Comparison of ENCODE assay signal across 8 cellular contexts in the genomic region with DNA sequence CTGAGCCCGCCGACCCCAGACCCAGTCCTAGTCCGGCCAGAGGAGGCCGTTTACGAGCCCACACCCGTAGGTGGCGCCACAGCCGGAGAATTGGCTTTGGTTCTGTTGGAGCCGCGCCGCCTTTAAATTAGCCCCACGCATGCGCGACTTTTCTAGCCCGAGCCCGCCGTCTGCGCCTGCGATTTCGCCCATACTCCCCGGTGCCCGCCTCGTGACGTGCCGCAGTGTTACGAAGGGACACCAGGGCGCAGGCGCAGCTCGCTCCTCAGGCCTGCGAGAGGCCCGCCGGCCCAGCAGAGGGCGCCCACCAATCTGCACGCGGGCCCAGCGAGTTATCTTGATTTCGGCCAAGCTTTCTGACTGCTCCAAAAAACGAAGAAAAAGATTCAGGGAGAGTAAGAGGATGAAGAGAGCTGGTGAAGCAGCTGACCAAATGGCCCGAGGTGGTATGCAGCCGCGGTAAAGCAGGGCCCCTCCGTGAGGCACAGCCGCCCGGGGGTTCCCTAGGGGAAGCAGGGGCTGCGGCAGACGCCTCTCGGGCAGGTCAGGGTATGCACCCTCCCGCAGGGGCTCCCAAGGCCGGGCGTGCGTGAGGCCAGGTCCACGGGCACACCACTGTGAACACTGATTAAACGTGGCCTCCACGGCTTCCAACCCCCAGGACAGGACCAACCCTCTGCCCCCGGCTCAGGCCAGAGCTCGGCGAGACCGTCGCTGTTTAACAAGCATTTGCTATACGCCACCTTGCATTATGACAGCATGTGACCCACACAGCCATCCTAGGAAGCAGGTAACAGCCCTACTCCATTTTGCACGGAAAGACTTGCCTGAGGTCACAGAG. TPM values are rescaled to one million over a fixed set of nuclear protein-coding genes. Genes with fewer than 3 reads are reported as not detected.
DNase-seq lines count a peak whose midpoint lies in the region; ATAC-seq and TF ChIP-seq lines count a peak whose summit lies in the region.

No MANE protein-coding gene starts in this region.

- H2AFZ ChIP-seq in OCI-LY1 (ENCODE audit: low read length), result no peak overlapping the region

- H3K4me1 ChIP-seq in OCI-LY1 (ENCODE audit: insufficient read depth, low read length, severe bottlenecking), result peaks cover 33% of the 10 kb centered on the region
- peaks cover 0 to 7% of the 10 kb centered on the region in 2 donors for H3K4me1 ChIP-seq in esophagus (ENCODE audit: control insufficient read depth in 2 of 2, insufficient read depth in 2 of 2, low read length in 1 of 2)
- peaks cover 11% of the 10 kb centered on the region for H3K4me1 ChIP-seq in mucosa of stomach (ENCODE audit: control insufficient read depth, insufficient read depth, low read length)

- H3K9ac ChIP-seq in OCI-LY1 (ENCODE audit: low read length) (peak overlapping the region; percentile 82), mucosa of stomach (ENCODE audit: low read length) (peak overlapping the region; percentile 77)

- peak; percentile 100 for DNase-seq in D341Med (ENCODE audit: low spot score)
- peak; percentile 98 for DNase-seq in HuH-7 (ENCODE audit: low spot score)
- peak; percentile 99 for DNase-seq in activated T-cell treated with anti-CD3 and anti-CD28 coated beads for 48 hours (ENCODE audit: low read depth)
- DNase-seq in stimulated activated CD8-positive, alpha-beta memory T cell treated with anti-CD3 and anti-CD28 coated beads, Interleukin-7, amount 100 ng/mL, for 1 hour (ENCODE audit: low read depth in 2 of 2), result peak; percentile 91 to 98

- H3K36me3 ChIP-seq in OCI-LY1 (ENCODE audit: insufficient read depth, low read length) (peaks cover 45% of the 10 kb centered on the region), esophagus (ENCODE audit: control insufficient read depth in 2 of 2, insufficient read depth in 2 of 2, low read length in 1 of 2) (peaks cover 7 to 33% of the 10 kb centered on the region in 2 donors), mucosa of stomach (ENCODE audit: control insufficient read depth, insufficient read depth, low read length) (no peaks in the 10 kb centered on the region)

- H3K4me3 ChIP-seq in OCI-LY1 (ENCODE audit: low read depth, low read length, poor library complexity, severe bottlenecking) (peak overlapping the region; percentile 73), esophagus (ENCODE audit: low read depth in 1 of 2, low read length in 2 of 2) (peak overlapping the region; percentile 85), mucosa of stomach (ENCODE audit: low read length) (peak overlapping the region; percentile 34)

- H3K9me3 ChIP-seq in OCI-LY1 (ENCODE audit: low read length) (no peaks in the 10 kb centered on the region), esophagus (ENCODE audit: control insufficient read depth in 2 of 2, insufficient read depth in 1 of 2, low read depth in 1 of 2, low read length in 1 of 2) (no peaks in the 10 kb centered on the region), mucosa of stomach (ENCODE audit: control insufficient read depth, low read length) (no peaks in the 10 kb centered on the region)

- H3K79me2 ChIP-seq in OCI-LY1 (ENCODE audit: insufficient read depth, low read length), result no peaks in the 10 kb centered on the region

- H3K27me3 ChIP-seq in OCI-LY1 (ENCODE audit: insufficient read depth, low read length) (no peaks in the 10 kb centered on the region), esophagus (ENCODE audit: control insufficient read depth in 1 of 2, insufficient read depth in 2 of 2, low read length in 2 of 2) (no peaks in the 10 kb centered on the region), mucosa of stomach (ENCODE audit: control insufficient read depth, insufficient read depth, low read length) (no peaks in the 10 kb centered on the region)

- H3K9me2 ChIP-seq in OCI-LY1 (ENCODE audit: low read depth, low read length), result no peaks in the 10 kb centered on the region

- 0% methylated on average over 61 of the region's 61 CpGs for WGBS in esophagus, 2 donors

- H3K27ac ChIP-seq in OCI-LY1 (ENCODE audit: low read depth, low read length, poor library complexity, severe bottlenecking), result peak overlapping the region; percentile 19
- H3K27ac ChIP-seq in esophagus (ENCODE audit: low read depth in 2 of 2, low read length in 1 of 2), result peak overlapping the region; percentile 89 to 90

- 0 out of 2 replicates have a peak, but pooled peaks cover 6% of the 10 kb centered on the region for H3F3A ChIP-seq in OCI-LY1 (ENCODE audit: insufficient read depth, low read length)

- peak; percentile 85 for ATAC-seq in GM21447 (IDR thresholded peaks at IDR 0.05; ENCODE audit: unreplicated experiment)

- TF ChIP-seq CTCF in OCI-LY1 (IDR thresholded peaks at IDR 0.05; ENCODE audit: low read length), result peak; percentile 99

- H4K20me1 ChIP-seq in OCI-LY1 (ENCODE audit: insufficient read depth, low read length), result no peaks in the 10 kb centered on the region

- peak overlapping the region; percentile 91 for H3K4me2 ChIP-seq in OCI-LY1 (ENCODE audit: low read length)

RNA-seq across cellular contexts. Expression of a gene that starts 32.8 kb away (rescaled TPM):
- 100 to 1,000 TPM in 1 of 2 donors, 10 to 100 TPM in 1; 51.2 to 110 TPM for polyA plus RNA-seq in esophagus

Comparison
In these comparisons a context has a peak if more than half of its experiments do, and no peak if none do; other contexts are left out.
1. Peak in every context shown above with its lines: DNase-seq, ATAC-seq, H3K4me3 ChIP-seq and H3K27ac ChIP-seq.
2. H3K4me3 ChIP-seq: peak in every context shown above with its lines; median percentile 85 in esophagus; 73 in OCI-LY1; 34 in mucosa of stomach.